19 cellular contexts compared by ENCODE assay signal in genomic region chr12:96356831-96357230, GRCh38.
"Had no signal": no experiment of that assay in that cellular context is flagged by ENCODE, and none has a peak within 500 bp of the region (broad histone marks: within the 10 kb centered on the region; RNA-seq: fewer than 3 reads in every experiment).

No MANE protein-coding gene starts in this region.

- H3K9me3 Mint-ChIP-seq: naive thymus-derived CD8-positive, alpha-beta T cell; type B pancreatic cell had no signal

- H3K4me3 ChIP-seq: heart left ventricle, skin epidermis had no signal

- H3K9me3 ChIP-seq: heart left ventricle, neutrophil had no signal

- H3K27ac ChIP-seq: heart left ventricle, neutrophil, skin epidermis had no signal

- DNase-seq: cortex of kidney; effector memory CD4-positive, alpha-beta T cell; heart left ventricle; hippocampal formation; left colon; left ventricle myocardium superior; naive thymus-derived CD8-positive, alpha-beta T cell; posterior cingulate gyrus; stimulated activated CD4-positive, alpha-beta T cell treated with anti-CD3 and anti-CD28 coated beads, Interleukin-2, amount 100 ng/mL, for 24 hours; stimulated activated CD4-positive, alpha-beta T cell treated with anti-CD3 and anti-CD28 coated beads, Interleukin-4, amount 100 ng/mL, for 4 hours; stimulated activated naive CD4-positive, alpha-beta T cell treated with Interleukin-2 at 50 U/mL for 16 hours had no signal

- H3K27me3 Mint-ChIP-seq: naive thymus-derived CD8-positive, alpha-beta T cell; type B pancreatic cell had no signal

- H3K36me3 ChIP-seq: heart left ventricle, neutrophil had no signal

- H3K27ac Mint-ChIP-seq: type B pancreatic cell had no signal

- ATAC-seq: esophagus mucosa; heart left ventricle; left colon; left ventricle myocardium superior; naive thymus-derived CD8-positive, alpha-beta T cell; sciatic nerve had no signal

- H3K4me3 Mint-ChIP-seq: naive thymus-derived CD8-positive, alpha-beta T cell; type B pancreatic cell had no signal

- H3K36me3 Mint-ChIP-seq: type B pancreatic cell had no signal

- FAIRE-seq: endometrium, frontal cortex, urothelium cell line had no signal

- H3K27me3 ChIP-seq: heart left ventricle, neutrophil had no signal
